In the genomic region with DNA sequence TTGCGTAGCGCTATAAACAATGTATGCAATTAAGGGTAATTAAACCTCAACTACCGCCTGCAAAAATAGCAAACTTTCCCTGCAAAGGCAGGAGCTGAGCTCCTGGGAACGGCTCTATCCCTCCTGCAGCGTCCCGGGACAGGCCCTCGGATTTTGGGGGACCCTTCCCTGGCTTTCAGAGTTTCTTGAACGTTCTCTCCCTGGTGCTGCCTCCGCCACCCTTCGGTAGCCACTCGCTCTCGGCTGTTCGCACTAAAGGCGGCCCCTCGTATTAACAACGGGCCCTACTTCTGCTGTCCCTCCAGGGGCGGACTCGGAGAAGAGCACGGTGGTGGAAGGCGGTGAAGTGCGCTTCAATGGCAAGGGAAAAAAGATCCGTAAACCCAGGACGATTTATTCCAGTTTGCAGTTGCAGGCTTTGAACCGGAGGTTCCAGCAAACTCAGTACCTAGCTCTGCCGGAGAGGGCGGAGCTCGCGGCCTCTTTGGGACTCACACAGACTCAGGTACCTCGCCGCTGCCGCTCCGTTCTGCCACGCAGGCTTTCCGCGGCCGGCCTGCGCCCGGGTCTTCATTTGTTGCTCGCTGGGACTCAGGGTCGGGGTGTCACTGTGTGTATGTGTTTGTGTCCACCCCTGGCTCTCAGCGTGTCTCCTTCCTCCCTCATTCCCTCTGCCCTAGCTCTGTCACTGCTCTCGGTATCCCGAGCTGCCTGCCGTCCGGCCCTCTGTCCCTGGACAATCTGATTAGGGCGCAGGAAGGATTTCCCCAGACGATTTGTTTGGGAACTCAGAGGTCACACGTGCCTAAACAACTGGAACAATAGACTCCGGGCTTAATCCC, we compare ENCODE assay signal across 8 cellular contexts. TPM values are rescaled to one million over a fixed set of nuclear protein-coding genes. Genes with fewer than 3 reads are reported as not detected.
DNase-seq lines count a peak whose midpoint lies in the region; ATAC-seq and TF ChIP-seq lines count a peak whose summit lies in the region.

No MANE protein-coding gene starts in this region.

- H3K27ac Mint-ChIP-seq in activated naive CD8-positive, alpha-beta T cell treated with anti-CD3 and anti-CD28 coated beads, Interleukin-2, amount 50 U/mL, for 24 hours = no peak overlapping the region

- H3K27me3 Mint-ChIP-seq in activated naive CD8-positive, alpha-beta T cell treated with anti-CD3 and anti-CD28 coated beads, Interleukin-2, amount 50 U/mL, for 24 hours = peaks cover 96% of the 10 kb centered on the region

- intact Hi-C loops in left lung (cut with DNase I) = no loop called here

- peaks cover 3% of the 10 kb centered on the region for H3K36me3 Mint-ChIP-seq in activated naive CD8-positive, alpha-beta T cell treated with anti-CD3 and anti-CD28 coated beads, Interleukin-2, amount 50 U/mL, for 24 hours (ENCODE audit: low read depth)

- DNase-seq in NCI-H82 (lab: John Stamatoyannopoulos, UW) (peak; percentile 73), NCI-H82 treated with DMSO at 0.1 percent for 48 hours (lab: John Stamatoyannopoulos, UW; ENCODE audit: unreplicated experiment) (no peak), NCI-H748 (lab: John Stamatoyannopoulos, UW; ENCODE audit: unreplicated experiment) (peak; percentile 82), left lung (no peak), NCI-H1436 treated with DMSO at 0.1 percent for 48 hours (lab: John Stamatoyannopoulos, UW) (no peak), NCI-H2196 (lab: John Stamatoyannopoulos, UW; ENCODE audit: unreplicated experiment) (no peak)
- peak; percentile 47 for DNase-seq in activated naive CD8-positive, alpha-beta T cell treated with anti-CD3 and anti-CD28 coated beads, Interleukin-2, amount 50 U/mL, for 24 hours

- ATAC-seq in activated naive CD8-positive, alpha-beta T cell treated with anti-CD3 and anti-CD28 coated beads, Interleukin-2, amount 50 U/mL, for 24 hours = no peak
- peak; percentile 42 for ATAC-seq in left lung
- ATAC-seq in GM19395 (IDR thresholded peaks at IDR 0.05; ENCODE audit: unreplicated experiment) = no peak

- peaks cover 17 to 40% of the 10 kb centered on the region in 2 donors for H3K4me1 ChIP-seq in left lung

- H3K9me3 ChIP-seq in left lung = no peaks in the 10 kb centered on the region

- no peaks in the 10 kb centered on the region for H3K36me3 ChIP-seq in left lung

- no peak for TF ChIP-seq CTCF in left lung (IDR thresholded peaks at IDR 0.05)

- H3K4me1 Mint-ChIP-seq in activated naive CD8-positive, alpha-beta T cell treated with anti-CD3 and anti-CD28 coated beads, Interleukin-2, amount 50 U/mL, for 24 hours = peaks cover 44% of the 10 kb centered on the region

- H3K27me3 ChIP-seq in left lung = peaks cover 99 to 100% of the 10 kb centered on the region in 2 donors

- H3K4me3 ChIP-seq in left lung = no peak overlapping the region

- H3K27ac ChIP-seq in left lung = no peak overlapping the region

- H3K4me3 Mint-ChIP-seq in activated naive CD8-positive, alpha-beta T cell treated with anti-CD3 and anti-CD28 coated beads, Interleukin-2, amount 50 U/mL, for 24 hours = peak overlapping the region; percentile 78

- H3K9me3 Mint-ChIP-seq in activated naive CD8-positive, alpha-beta T cell treated with anti-CD3 and anti-CD28 coated beads, Interleukin-2, amount 50 U/mL, for 24 hours = no peaks in the 10 kb centered on the region

RNA-seq across cellular contexts. Expression of a gene that starts 1.3 kb away (rescaled TPM):
- not detected for total RNA-seq in left lung

RNA-seq across cellular contexts. Expression of a gene that starts 16.1 kb away (rescaled TPM):
- total RNA-seq in left lung = not detected

Comparison
In these comparisons a context has a peak if more than half of its experiments do, and no peak if none do; other contexts are left out.
1. DNase-seq: peak in NCI-H82 (single experiment), NCI-H748 (single experiment) and activated naive CD8-positive, alpha-beta T cell treated with anti-CD3 and anti-CD28 coated beads, Interleukin-2, amount 50 U/mL, for 24 hours (single experiment); none in NCI-H82 treated with DMSO at 0.1 percent for 48 hours (single experiment), left lung (0 of 2), NCI-H1436 treated with DMSO at 0.1 percent for 48 hours (single experiment) and NCI-H2196 (single experiment).